Comparison of ENCODE assay signal across 16 cellular contexts in genomic region chr11:73176892-73177155, GRCh38. TPM values are rescaled to one million over a fixed set of nuclear protein-coding genes. Genes with fewer than 3 reads are reported as not detected.
DNase-seq lines count a peak whose midpoint lies in the region; ATAC-seq and TF ChIP-seq lines count a peak whose summit lies in the region.
"Had no signal": no experiment of that assay in that cellular context is flagged by ENCODE, and none has a peak within 500 bp of the region (broad histone marks: within the 10 kb centered on the region; RNA-seq: fewer than 3 reads in every experiment).

No MANE protein-coding gene starts in this region.

- peaks cover 4 to 27% (median 9%) of the 10 kb centered on the region in 7 donors for H3K4me1 Mint-ChIP-seq in naive thymus-derived CD4-positive, alpha-beta T cell

- peak overlapping the region in 5 of 9 donors; percentile 40 to 57 (median 53) for H3K27ac Mint-ChIP-seq in naive thymus-derived CD4-positive, alpha-beta T cell
- H3K27ac Mint-ChIP-seq: type B pancreatic cell had no signal

- H3K9me3 Mint-ChIP-seq in naive thymus-derived CD4-positive, alpha-beta T cell: no peaks in the 10 kb centered on the region
- H3K9me3 Mint-ChIP-seq: H9, type B pancreatic cell had no signal

- no peak overlapping the region for H3K4me3 ChIP-seq in right atrium auricular region
- no peak overlapping the region for H3K4me3 ChIP-seq in naive thymus-derived CD4-positive, alpha-beta T cell (ENCODE audit: low read length)
- H3K4me3 ChIP-seq in vagina: no peak overlapping the region
- H3K4me3 ChIP-seq in smooth muscle cell: no peak overlapping the region
- H3K4me3 ChIP-seq: cardiac muscle cell had no signal

- H3K27ac ChIP-seq in right atrium auricular region (peak overlapping the region; percentile 86 to 91), caudate nucleus (ENCODE audit: low read depth, low read length) (peak overlapping the region; percentile 63), vagina (peak overlapping the region; percentile 49), smooth muscle cell (ENCODE audit: low read depth) (no peak overlapping the region)
- H3K27ac ChIP-seq in naive thymus-derived CD4-positive, alpha-beta T cell (ENCODE audit: low read depth, low read length): no peak overlapping the region
- H3K27ac ChIP-seq: cardiac muscle cell had no signal

- no peaks in the 10 kb centered on the region for H4K20me1 ChIP-seq in smooth muscle cell (ENCODE audit: low read depth)

- H3K36me3 ChIP-seq in right atrium auricular region (no peaks in the 10 kb centered on the region), vagina (no peaks in the 10 kb centered on the region), smooth muscle cell (ENCODE audit: low read depth) (no peaks in the 10 kb centered on the region)
- no peaks in the 10 kb centered on the region for H3K36me3 ChIP-seq in naive thymus-derived CD4-positive, alpha-beta T cell (ENCODE audit: control insufficient read depth in 2 of 3, insufficient read depth in 3 of 3, low read length in 3 of 3)
- H3K36me3 ChIP-seq: cardiac muscle cell had no signal

- TF ChIP-seq POLR2A in vagina (IDR thresholded peaks at IDR 0.05): no peak

- no peak overlapping the region for H2AFZ ChIP-seq in smooth muscle cell (ENCODE audit: low read depth)
- H2AFZ ChIP-seq: parathyroid adenoma had no signal

- H3K27me3 ChIP-seq in right atrium auricular region (no peaks in the 10 kb centered on the region), vagina (no peaks in the 10 kb centered on the region), smooth muscle cell (ENCODE audit: low read depth) (no peaks in the 10 kb centered on the region)
- peaks cover 0 to 2% of the 10 kb centered on the region in 2 donors for H3K27me3 ChIP-seq in naive thymus-derived CD4-positive, alpha-beta T cell (ENCODE audit: control insufficient read depth in 2 of 2, insufficient read depth in 2 of 2, low read length in 2 of 2)

- H3K9me3 ChIP-seq in right atrium auricular region (no peaks in the 10 kb centered on the region), vagina (no peaks in the 10 kb centered on the region), smooth muscle cell (replicated peaks; ENCODE audit: low read depth) (no peaks in the 10 kb centered on the region)
- no peaks in the 10 kb centered on the region for H3K9me3 ChIP-seq in naive thymus-derived CD4-positive, alpha-beta T cell (ENCODE audit: control insufficient read depth in 2 of 3, low read length in 3 of 3)

- H3K9ac ChIP-seq in smooth muscle cell (ENCODE audit: low read depth): no peak overlapping the region
- H3K9ac ChIP-seq: parathyroid adenoma had no signal

- no peak overlapping the region for H3K4me2 ChIP-seq in smooth muscle cell

- ATAC-seq in Right ventricle myocardium superior (ENCODE audit: poor library complexity): no peak
- no peak for ATAC-seq in naive thymus-derived CD4-positive, alpha-beta T cell

- H3K4me1 ChIP-seq in right atrium auricular region: peaks cover 0 to 63% of the 10 kb centered on the region in 2 donors
- H3K4me1 ChIP-seq in naive thymus-derived CD4-positive, alpha-beta T cell (ENCODE audit: control insufficient read depth in 2 of 2, insufficient read depth in 2 of 2, low read length in 2 of 2): no peaks in the 10 kb centered on the region
- H3K4me1 ChIP-seq in vagina: peaks cover 23% of the 10 kb centered on the region
- no peaks in the 10 kb centered on the region for H3K4me1 ChIP-seq in smooth muscle cell (ENCODE audit: low read depth)
- H3K4me1 ChIP-seq: parathyroid adenoma had no signal

- intact Hi-C loops in Right ventricle myocardium superior (cut with DNase I) (loop anchor here (10.0 kb wide), 2 partner anchors 252 to 452 kb away; no protein-coding TSS in a partner anchor), vagina (cut with DNase I) (loop anchor here (5.0 kb wide), 2 partner anchors 350 to 455 kb away; no protein-coding TSS in a partner anchor)
- intact Hi-C loops in naive thymus-derived CD4-positive, alpha-beta T cell (cut with micrococcal nuclease): loop anchor here in 1 of 2 donors (5.0 kb wide), 1 partner anchor 330 kb away; no protein-coding TSS in a partner anchor

- DNase-seq in right atrium auricular region (ENCODE audit: low spot score) (no peak), Right ventricle myocardium superior (no peak), caudate nucleus (lab: John Stamatoyannopoulos, UW) (no peak), vagina (ENCODE audit: extremely low spot score in 2 of 2) (no peak), NCI-H187 treated with DMSO at 0.1 percent for 48 hours (lab: John Stamatoyannopoulos, UW) (no peak), NCI-H1694 treated with DMSO at 0.1 percent for 48 hours (lab: John Stamatoyannopoulos, UW) (no peak), smooth muscle cell (lab: John Stamatoyannopoulos, UW; ENCODE audit: unreplicated experiment) (no peak)
- no peak for DNase-seq in naive thymus-derived CD4-positive, alpha-beta T cell
- DNase-seq: activated naive CD4-positive, alpha-beta T cell treated with Interleukin-2 at 50 U/mL for 16 hours; GF-D8; H9; NCI-H1092 treated with DMSO at 0.1 percent for 48 hours; NCI-H345 had no signal

- no peak for TF ChIP-seq CTCF in right atrium auricular region (IDR thresholded peaks at IDR 0.05)
- no peak for TF ChIP-seq CTCF in vagina (IDR thresholded peaks at IDR 0.05)
- TF ChIP-seq CTCF in smooth muscle cell (IDR thresholded peaks at IDR 0.05; ENCODE audit: borderline replicate concordance, insufficient read depth, poor library complexity, severe bottlenecking): no peak

- CTCF ChIA-PET in naive thymus-derived CD4-positive, alpha-beta T cell (lab: Charles Lee): interaction anchor here (0.6 to 6.8 kb wide), 15 partner anchors 8 to 590 kb away, joined by 3 to 89 read pairs (median 6); partner anchors contain the start of gene FCHSD2

- POLR2A ChIA-PET in naive thymus-derived CD4-positive, alpha-beta T cell (lab: Charles Lee): interaction anchor here (2.1 kb wide), 1 partner anchor 345 kb away, joined by 8 read pairs; no protein-coding TSS in a partner anchor

- H3K27me3 Mint-ChIP-seq in naive thymus-derived CD4-positive, alpha-beta T cell: peaks cover 0 to 19% (median 0%) of the 10 kb centered on the region in 5 donors

- WGBS in smooth muscle cell (ENCODE audit: low lambda C conversion rate): 100% methylated on average over 1 of the region's 1 CpG

- no peaks in the 10 kb centered on the region for H3F3A ChIP-seq in smooth muscle cell (ENCODE audit: low read depth)

- H3K36me3 Mint-ChIP-seq in naive thymus-derived CD4-positive, alpha-beta T cell: no peaks in the 10 kb centered on the region
- H3K36me3 Mint-ChIP-seq: type B pancreatic cell had no signal

- H3K79me2 ChIP-seq in smooth muscle cell (ENCODE audit: low read depth): no peaks in the 10 kb centered on the region
- H3K79me2 ChIP-seq: parathyroid adenoma had no signal

- peak overlapping the region in 1 of 10 donors; percentile 13 for H3K4me3 Mint-ChIP-seq in naive thymus-derived CD4-positive, alpha-beta T cell
- H3K4me3 Mint-ChIP-seq: H9, type B pancreatic cell had no signal

RNA-seq across cellular contexts. Expression of gene FCHSD2, which starts 34.7 kb away (rescaled TPM):
- 10 to 100 TPM; 23.9 to 24.0 TPM for total RNA-seq in right atrium auricular region
- 40.4 TPM for total RNA-seq in Right ventricle myocardium superior
- 10 to 100 TPM; 48.3 to 69.9 (median 49.6) TPM for total RNA-seq in naive thymus-derived CD4-positive, alpha-beta T cell
- polyA plus RNA-seq in naive thymus-derived CD4-positive, alpha-beta T cell: 10 to 100 TPM; 18.3 to 20.2 TPM
- total RNA-seq in vagina: 15.7 TPM
- total RNA-seq in smooth muscle cell: 14.6 and 18.3 TPM in 2 replicates
- polyA plus RNA-seq in smooth muscle cell: 18.8 and 24.3 TPM in 2 replicates

RNA-seq across cellular contexts. Expression of gene P2RY2, which starts 41.3 kb away (rescaled TPM):
- total RNA-seq in right atrium auricular region (10 to 100 TPM in 1 of 2 donors, 1 to 10 TPM in 1; 9.5 to 14.7 TPM), Right ventricle myocardium superior (22.5 TPM), vagina (27.3 TPM), smooth muscle cell (0.99 and 5.8 TPM in 2 replicates)
- 1 to 10 TPM in 1 of 5 experiments, under 1 TPM in 1, not detected in 3; 0.90 to 5.3 TPM for total RNA-seq in naive thymus-derived CD4-positive, alpha-beta T cell
- not detected for polyA plus RNA-seq in naive thymus-derived CD4-positive, alpha-beta T cell
- polyA plus RNA-seq in smooth muscle cell: 1.9 TPM in 1 of 2 replicates, not detected in the other

Comparison
In these comparisons a context has a peak if more than half of its experiments do, and no peak if none do; other contexts are left out.
1. H3K27ac ChIP-seq: peak in right atrium auricular region (2 of 2), caudate nucleus (single experiment) and vagina (single experiment); none in naive thymus-derived CD4-positive, alpha-beta T cell (single experiment) and smooth muscle cell (single experiment).